8 cellular contexts compared by ENCODE assay signal in the genomic region with DNA sequence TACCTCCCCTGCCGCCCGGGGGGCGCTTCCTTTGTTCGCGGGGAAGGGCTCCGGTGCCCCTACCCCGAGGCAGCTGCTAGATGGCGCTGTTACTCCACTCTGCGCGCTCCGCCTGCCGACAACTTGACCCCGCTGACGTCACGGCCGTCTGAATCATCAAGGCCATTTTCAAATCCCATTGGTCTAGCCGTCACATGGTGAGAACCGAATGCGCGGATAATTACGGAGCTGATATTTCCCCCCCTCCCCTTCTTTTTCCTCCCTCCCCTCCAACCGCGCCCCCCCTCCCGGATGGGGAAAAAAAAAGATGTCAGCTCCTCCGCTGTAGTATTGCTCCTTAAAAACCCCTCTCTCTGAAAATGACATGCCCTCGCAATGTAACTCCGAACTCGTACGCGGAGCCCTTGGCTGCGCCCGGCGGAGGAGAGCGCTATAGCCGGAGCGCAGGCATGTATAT. TPM values are rescaled to one million over a fixed set of nuclear protein-coding genes. Genes with fewer than 3 reads are reported as not detected.
DNase-seq lines count a peak whose midpoint lies in the region; ATAC-seq and TF ChIP-seq lines count a peak whose summit lies in the region.

A gene (plus strand): TSS at position 246 of the 457 bp plus-strand sequence. CDS start 114 bp downstream, at position 360.

- TF ChIP-seq CTCF in CD14-positive monocyte (IDR thresholded peaks at IDR 0.05) (peak; percentile 32), mesothelial cell of epicardium (IDR thresholded peaks at IDR 0.05; ENCODE audit: unreplicated experiment) (peak; percentile 74)

- H3K27ac Mint-ChIP-seq in CD14-positive monocyte (no peak within 1 kb of the TSS), mesothelial cell of epicardium (peak within 1 kb of the TSS; percentile 59)
- peak within 1 kb of the TSS; percentile 73 for H3K27ac Mint-ChIP-seq in activated CD4-positive, alpha-beta T cell treated with anti-CD3 and anti-CD28 coated beads, Interleukin-2, amount 10 ng/mL, durations not matched to agents 7 days and 5 days

- H3K4me1 Mint-ChIP-seq in CD14-positive monocyte (peaks cover 39% of the 10 kb centered on the region), mesothelial cell of epicardium (peaks cover 19% of the 10 kb centered on the region)
- peaks cover 30% of the 10 kb centered on the region for H3K4me1 Mint-ChIP-seq in activated CD4-positive, alpha-beta T cell treated with anti-CD3 and anti-CD28 coated beads, Interleukin-2, amount 10 ng/mL, durations not matched to agents 7 days and 5 days

- POLR2A ChIA-PET in activated CD4-positive, alpha-beta T cell treated with anti-CD3 and anti-CD28 coated beads, Interleukin-2, amount 10 ng/mL, durations not matched to agents 7 days and 5 days (lab: Charles Lee) = no interaction called here

- peak within 1 kb of the TSS; percentile 62 to 89 for H3K4me3 Mint-ChIP-seq in CD14-positive monocyte
- peak within 1 kb of the TSS; percentile 54 for H3K4me3 Mint-ChIP-seq in activated CD4-positive, alpha-beta T cell treated with anti-CD3 and anti-CD28 coated beads, Interleukin-2, amount 10 ng/mL, durations not matched to agents 7 days and 5 days
- H3K4me3 Mint-ChIP-seq in mesothelial cell of epicardium = peak within 1 kb of the TSS; percentile 52

- intact Hi-C loops in CD14-positive monocyte (cut with micrococcal nuclease) = loop anchor here in 1 of 2 donors (10.0 kb wide), 1 partner anchor 290 kb away; no protein-coding TSS in a partner anchor

- H3K27me3 Mint-ChIP-seq in CD14-positive monocyte (ENCODE audit: low read depth in 3 of 3) (peaks cover 98 to 100% (median 100%) of the 10 kb centered on the region in 3 donors), mesothelial cell of epicardium (ENCODE audit: low read depth) (peaks cover 100% of the 10 kb centered on the region)
- peaks cover 96% of the 10 kb centered on the region for H3K27me3 Mint-ChIP-seq in activated CD4-positive, alpha-beta T cell treated with anti-CD3 and anti-CD28 coated beads, Interleukin-2, amount 10 ng/mL, durations not matched to agents 7 days and 5 days

- CTCF ChIA-PET in activated CD4-positive, alpha-beta T cell treated with anti-CD3 and anti-CD28 coated beads, Interleukin-2, amount 10 ng/mL, durations not matched to agents 7 days and 5 days (lab: Charles Lee) = interaction anchor here (0.6 to 4.0 kb wide), 17 partner anchors 8 to 548 kb away, joined by 3 to 20 read pairs (median 4); a partner anchor contains a TSS

- DNase-seq in CD14-positive monocyte (ENCODE audit: low spot score) = peak; percentile 75
- peak; percentile 40 for DNase-seq in GOT3 (lab: John Stamatoyannopoulos, UW)
- peak; percentile 83 for DNase-seq in NCI-H226
- DNase-seq in activated CD4-positive, alpha-beta T cell treated with anti-CD3 and anti-CD28 coated beads, Interleukin-2, amount 10 ng/mL, durations not matched to agents 7 days and 5 days = peak; percentile 71
- peak; percentile 59 for DNase-seq in effector CD4-positive, alpha-beta T cell
- peak; percentile 89 to 93 for DNase-seq in mesothelial cell of epicardium (ENCODE audit: low spot score in 2 of 2, unreplicated experiment in 2 of 2)
- DNase-seq in stimulated activated CD8-positive, alpha-beta memory T cell treated with anti-CD3 and anti-CD28 coated beads, Interleukin-4, amount 100 ng/mL, for 24 hours (ENCODE audit: low read depth) = peak; percentile 69

- peaks cover 8 to 37% of the 10 kb centered on the region in 2 donors for H3K36me3 Mint-ChIP-seq in CD14-positive monocyte
- no peaks in the 10 kb centered on the region for H3K36me3 Mint-ChIP-seq in activated CD4-positive, alpha-beta T cell treated with anti-CD3 and anti-CD28 coated beads, Interleukin-2, amount 10 ng/mL, durations not matched to agents 7 days and 5 days (ENCODE audit: low read depth)
- H3K36me3 Mint-ChIP-seq in mesothelial cell of epicardium = peaks cover 3% of the 10 kb centered on the region

- H3K9me3 Mint-ChIP-seq in CD14-positive monocyte (peaks cover 17 to 79% (median 62%) of the 10 kb centered on the region in 7 donors), mesothelial cell of epicardium (no peaks in the 10 kb centered on the region)
- no peaks in the 10 kb centered on the region for H3K9me3 Mint-ChIP-seq in activated CD4-positive, alpha-beta T cell treated with anti-CD3 and anti-CD28 coated beads, Interleukin-2, amount 10 ng/mL, durations not matched to agents 7 days and 5 days

- no peak for ATAC-seq in HG02981 (IDR thresholded peaks at IDR 0.05; ENCODE audit: unreplicated experiment)

RNA-seq across cellular contexts. Expression of the gene that starts here (rescaled TPM):
- polyA plus RNA-seq in CD14-positive monocyte = not detected
- total RNA-seq in activated CD4-positive, alpha-beta T cell treated with anti-CD3 and anti-CD28 coated beads, Interleukin-2, amount 10 ng/mL, durations not matched to agents 7 days and 5 days = not detected
- 0.95 to 0.97 TPM (median 0.96 TPM) in 3 replicates for total RNA-seq in mesothelial cell of epicardium

Comparison
In these comparisons a context has a peak if more than half of its experiments do, and no peak if none do; other contexts are left out.
1. Peak in DNase-seq in CD14-positive monocyte; RNA of the gene not detected or under 1 TPM.
2. Peak in DNase-seq in activated CD4-positive, alpha-beta T cell treated with anti-CD3 and anti-CD28 coated beads, Interleukin-2, amount 10 ng/mL, durations not matched to agents 7 days and 5 days; RNA of the gene not detected or under 1 TPM.
3. Peak in DNase-seq in mesothelial cell of epicardium; RNA of the gene not detected or under 1 TPM.
4. DNase-seq: peak in every context shown above with its lines; median percentile 91 in mesothelial cell of epicardium; 83 in NCI-H226; 75 in CD14-positive monocyte; 71 in activated CD4-positive, alpha-beta T cell treated with anti-CD3 and anti-CD28 coated beads, Interleukin-2, amount 10 ng/mL, durations not matched to agents 7 days and 5 days; 69 in stimulated activated CD8-positive, alpha-beta memory T cell treated with anti-CD3 and anti-CD28 coated beads, Interleukin-4, amount 100 ng/mL, for 24 hours; 59 in effector CD4-positive, alpha-beta T cell; 40 in GOT3.
5. H3K27ac Mint-ChIP-seq: peak in activated CD4-positive, alpha-beta T cell treated with anti-CD3 and anti-CD28 coated beads, Interleukin-2, amount 10 ng/mL, durations not matched to agents 7 days and 5 days (single experiment) and mesothelial cell of epicardium (single experiment); none in CD14-positive monocyte (0 of 7).
6. Peak in every context shown above with its lines, with median percentiles within 50 percentile points of each other: H3K4me3 Mint-ChIP-seq.